19 cellular contexts compared by ENCODE assay signal in the genomic region with DNA sequence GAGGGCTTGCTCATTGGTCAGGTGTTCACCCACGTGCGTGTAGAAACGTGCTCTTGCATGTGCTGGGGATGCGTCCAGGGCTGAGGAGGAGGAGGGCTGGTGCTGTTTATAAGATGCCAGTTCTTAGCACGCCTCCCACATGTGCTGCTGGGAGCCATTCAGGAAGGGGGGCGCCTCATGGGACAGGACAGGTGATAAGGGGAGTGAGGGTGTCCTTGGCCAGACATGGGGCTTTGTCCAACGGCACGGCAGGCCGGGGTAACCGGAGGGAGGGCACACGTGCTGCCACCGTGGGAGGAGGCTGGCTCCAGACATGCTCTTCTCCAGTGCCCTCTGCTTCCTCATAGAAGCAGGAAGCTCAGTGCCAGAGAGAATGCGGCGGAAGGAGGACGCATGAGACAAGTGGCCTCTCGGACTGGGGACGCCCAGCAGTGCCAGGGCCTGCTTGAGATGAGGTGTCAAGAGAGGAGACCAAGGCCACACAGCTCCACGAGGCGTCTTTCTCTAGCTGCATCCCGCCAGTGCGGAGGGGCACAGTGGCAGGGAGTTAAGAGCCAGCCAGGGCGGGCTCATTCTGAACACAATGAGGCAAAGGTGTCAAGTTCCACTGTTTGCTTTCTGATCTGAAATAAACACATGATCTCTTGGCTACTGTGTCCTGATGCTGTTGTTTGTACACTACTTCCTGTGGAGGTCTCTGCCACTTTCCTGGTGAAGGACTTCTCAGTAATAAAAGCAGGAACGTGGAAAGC.
DNase-seq lines count a peak whose midpoint lies in the region; ATAC-seq, FAIRE-seq and TF ChIP-seq lines count a peak whose summit lies in the region.
"Had no signal": no experiment of that assay in that cellular context is flagged by ENCODE, and none has a peak within 500 bp of the region (broad histone marks: within the 10 kb centered on the region; RNA-seq: fewer than 3 reads in every experiment).

No MANE protein-coding gene starts in this region.

- no peaks in the 10 kb centered on the region for H3K36me3 ChIP-seq in BE2C

- 72% methylated on average over 23 of the region's 23 CpGs for WGBS in right cardiac atrium

- TF ChIP-seq CTCF in D721Med (IDR thresholded peaks at IDR 0.05; ENCODE audit: insufficient read depth, missing control alignments) (no peak), BE2C (IDR thresholded peaks at IDR 0.05; ENCODE audit: low read depth, low read length) (no peak)

- FAIRE-seq in D721Med (lab: Jason Lieb, UNC) = no peak

- no peak overlapping the region for H3K27ac ChIP-seq in right cardiac atrium (ENCODE audit: low read length)
- H3K27ac ChIP-seq: BLaER1 treated with 17β-estradiol and CSF1 and Interleukin-3, amounts not matched to agents 10 nM and 100 nM; upper lobe of right lung had no signal

- intact Hi-C loops in right cardiac atrium (cut with DNase I) = no loop called here

- H3K4me1 ChIP-seq in right cardiac atrium (ENCODE audit: control insufficient read depth, insufficient read depth, low read length) (no peaks in the 10 kb centered on the region), BE2C (no peaks in the 10 kb centered on the region)
- H3K4me1 ChIP-seq: upper lobe of right lung had no signal

- peak; percentile 23 to 82 (median 58) for DNase-seq in NCI-H1417 (lab: John Stamatoyannopoulos, UW)
- DNase-seq in NCI-H1417 treated with DMSO at 0.1 percent for 48 hours (lab: John Stamatoyannopoulos, UW) = no peak
- DNase-seq in NCI-H1092 (lab: John Stamatoyannopoulos, UW) = peak; percentile 28
- peak; percentile 59 for DNase-seq in NCI-H345 treated with DMSO at 0.1 percent for 48 hours (lab: John Stamatoyannopoulos, UW; ENCODE audit: unreplicated experiment)
- no peak for DNase-seq in right cardiac atrium
- DNase-seq in D721Med (ENCODE audit: insufficient read length, low spot score) = no peak
- no peak for DNase-seq in BE2C
- DNase-seq: 8988T; activated CD8-positive, alpha-beta memory T cell treated with anti-CD3 and anti-CD28 coated beads for 24 hours; central memory CD4-positive, alpha-beta T cell; DND-41; foreskin fibroblast; HFFc6; NCI-H524 treated with DMSO at 0.1 percent for 48 hours; SW 1271; upper lobe of right lung had no signal

- H3K9me3 ChIP-seq in right cardiac atrium (ENCODE audit: control insufficient read depth, low read length) (no peaks in the 10 kb centered on the region), BE2C (no peaks in the 10 kb centered on the region)
- H3K9me3 ChIP-seq: BLaER1 treated with 17β-estradiol and CSF1 and Interleukin-3, amounts not matched to agents 10 nM and 100 nM; upper lobe of right lung had no signal

- ATAC-seq in right cardiac atrium (peak; percentile 17 to 48), HG02938 (IDR thresholded peaks at IDR 0.05; ENCODE audit: unreplicated experiment) (no peak)
- ATAC-seq: Panc1, upper lobe of right lung had no signal

- H3K4me3 ChIP-seq in right cardiac atrium (ENCODE audit: low read length) (no peak overlapping the region), BE2C (ENCODE audit: low read depth, low read length) (no peak overlapping the region)
- H3K4me3 ChIP-seq: BLaER1 treated with 17β-estradiol and CSF1 and Interleukin-3, amounts not matched to agents 10 nM and 100 nM; upper lobe of right lung had no signal

- no peaks in the 10 kb centered on the region for H3K27me3 ChIP-seq in right cardiac atrium (ENCODE audit: control insufficient read depth, insufficient read depth)
- no peaks in the 10 kb centered on the region for H3K27me3 ChIP-seq in BE2C
- H3K27me3 ChIP-seq: BLaER1 treated with 17β-estradiol and CSF1 and Interleukin-3, amounts not matched to agents 10 nM and 100 nM; upper lobe of right lung had no signal

Comparison
In these comparisons a context has a peak if more than half of its experiments do, and no peak if none do; other contexts are left out.
1. DNase-seq: peak in NCI-H1417 (3 of 3), NCI-H1092 (single experiment) and NCI-H345 treated with DMSO at 0.1 percent for 48 hours (single experiment); none in NCI-H1417 treated with DMSO at 0.1 percent for 48 hours (single experiment), right cardiac atrium (0 of 3), D721Med (single experiment) and BE2C (single experiment).